In the genomic region with DNA sequence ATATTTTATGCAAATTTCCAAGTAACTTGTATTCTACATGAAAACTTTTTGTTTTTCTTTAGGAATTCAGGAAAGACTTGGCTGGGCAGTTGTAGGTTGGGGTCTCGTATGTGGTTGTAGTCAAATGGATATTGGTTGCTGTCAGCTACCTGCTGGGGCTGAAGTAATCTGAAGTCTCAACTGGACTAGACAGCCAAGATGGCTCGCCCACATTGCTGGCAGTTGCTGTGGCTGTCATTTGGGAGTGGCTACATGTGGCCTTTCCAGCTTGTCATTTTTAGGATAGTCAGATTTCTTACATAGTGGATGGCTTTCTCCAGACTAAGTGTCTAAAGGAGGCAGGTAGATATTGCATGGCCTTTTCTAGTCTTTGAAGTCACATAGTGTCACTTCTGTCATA, we compare ENCODE assay signal across 22 cellular contexts.
"Had no signal": no experiment of that assay in that cellular context is flagged by ENCODE, and none has a peak within 500 bp of the region (broad histone marks: within the 10 kb centered on the region; RNA-seq: fewer than 3 reads in every experiment).

No MANE protein-coding gene starts in this region.

- H3K27ac ChIP-seq: brain microvascular endothelial cell, epithelial cell of prostate, WERI-Rb-1 had no signal

- H3K36me3 ChIP-seq: brain microvascular endothelial cell, WERI-Rb-1 had no signal

- ATAC-seq: activated CD4-positive, CD25-positive, alpha-beta regulatory T cell treated with anti-CD3 and anti-CD28 coated beads, Interleukin-2, amount 50 U/mL, for 24 hours; activated CD8-positive, alpha-beta T cell treated with anti-CD3 and anti-CD28 coated beads for 36 hours; activated T-cell treated with anti-CD3 and anti-CD28 coated beads, Interleukin-2, amount 50 U/mL, for 4 hours; activated T-helper 17 cell treated with anti-CD3 and anti-CD28 coated beads, Interleukin-2, amount 50 U/mL, for 72 hours had no signal

- H3K9me3 Mint-ChIP-seq: activated B cell treated with CpG ODN at 0.5 μM for 24 hours; activated CD8-positive, alpha-beta T cell treated with anti-CD3 and anti-CD28 coated beads for 36 hours; activated T-cell treated with anti-CD3 and anti-CD28 coated beads, Interleukin-2, amount 50 U/mL, for 4 hours; activated T-helper 17 cell treated with anti-CD3 and anti-CD28 coated beads, Interleukin-2, amount 50 U/mL, for 72 hours; central memory CD8-positive, alpha-beta T cell had no signal

- H3K27ac Mint-ChIP-seq: activated B cell treated with CpG ODN at 0.5 μM for 24 hours; activated CD8-positive, alpha-beta T cell treated with anti-CD3 and anti-CD28 coated beads for 36 hours; activated naive CD8-positive, alpha-beta T cell; activated T-helper 17 cell treated with anti-CD3 and anti-CD28 coated beads, Interleukin-2, amount 50 U/mL, for 72 hours; T-helper 2 cell treated with Interferon-gamma antibody and Interleukin-4, amounts not matched to agents 5 μg/mL and 100 μg/mL, for 36 hours had no signal

- H3K27me3 ChIP-seq: brain microvascular endothelial cell had no signal

- H3K27me3 Mint-ChIP-seq: activated B cell treated with CpG ODN at 0.5 μM for 24 hours; activated CD8-positive, alpha-beta T cell treated with anti-CD3 and anti-CD28 coated beads for 36 hours; activated naive CD8-positive, alpha-beta T cell; activated T-helper 17 cell treated with anti-CD3 and anti-CD28 coated beads, Interleukin-2, amount 50 U/mL, for 72 hours; central memory CD8-positive, alpha-beta T cell; T-helper 17 cell had no signal

- DNase-seq: activated B cell treated with CpG ODN at 0.5 μM for 24 hours; activated CD4-positive, alpha-beta T cell treated with anti-CD3 and anti-CD28 coated beads for 48 hours; activated CD4-positive, alpha-beta T cell treated with anti-CD3 and anti-CD28 coated beads, Interleukin-2, amount 50 U/mL, for 1 hour; activated CD4-positive, alpha-beta T cell treated with anti-CD3 and anti-CD28 coated beads, Interleukin-2, amount 50 U/mL, for 48 hours; activated CD8-positive, alpha-beta memory T cell treated with anti-CD3 and anti-CD28 coated beads for 24 hours; activated effector memory CD4-positive, alpha-beta T cell treated with Interleukin-2 at 50 U/mL for 16 hours; activated gamma-delta T cell treated with Interleukin-2 at 50 U/mL for 16 hours; activated naive CD4-positive, alpha-beta T cell treated with anti-CD3 and anti-CD28 coated beads, Interleukin-2, amount 50 U/mL, for 16 hours; activated naive CD4-positive, alpha-beta T cell treated with Interleukin-2 at 50 U/mL for 16 hours; activated T-cell treated with anti-CD3 and anti-CD28 coated beads, Interleukin-2, amount 50 U/mL, for 4 hours; effector CD8-positive, alpha-beta T cell; glutamatergic neuron; T-helper 17 cell; WERI-Rb-1 had no signal

- H3K4me3 Mint-ChIP-seq: activated B cell treated with CpG ODN at 0.5 μM for 24 hours; activated CD8-positive, alpha-beta T cell treated with anti-CD3 and anti-CD28 coated beads for 36 hours; activated naive CD8-positive, alpha-beta T cell; activated T-cell treated with anti-CD3 and anti-CD28 coated beads, Interleukin-2, amount 50 U/mL, for 4 hours; activated T-helper 17 cell treated with anti-CD3 and anti-CD28 coated beads, Interleukin-2, amount 50 U/mL, for 72 hours; central memory CD8-positive, alpha-beta T cell; T-helper 17 cell; T-helper 2 cell treated with Interferon-gamma antibody and Interleukin-4, amounts not matched to agents 5 μg/mL and 100 μg/mL, for 36 hours had no signal

- H3K36me3 Mint-ChIP-seq: activated naive CD8-positive, alpha-beta T cell had no signal
